ENCODE assay signal across 26 cellular contexts in the genomic region with DNA sequence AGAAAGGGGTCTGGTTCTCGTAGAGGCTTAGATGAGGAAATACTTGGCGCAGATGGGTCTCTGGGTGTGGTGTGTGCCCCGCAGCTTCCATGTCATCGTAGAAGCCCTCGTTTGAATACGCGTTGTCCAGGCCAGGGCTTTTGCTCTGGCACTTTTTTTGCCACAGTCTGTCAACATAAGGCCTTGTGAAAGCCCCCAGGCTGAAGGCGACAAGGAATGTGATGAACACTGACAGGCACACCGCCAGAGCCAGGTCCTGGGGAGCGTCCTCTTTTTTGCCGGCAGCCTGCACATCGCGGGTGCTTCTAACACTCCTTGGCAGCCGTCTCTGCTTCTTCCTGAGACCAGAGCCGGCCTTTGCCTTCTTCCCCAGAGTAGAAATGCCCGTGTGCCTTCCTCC.
"Had no signal": no experiment of that assay in that cellular context is flagged by ENCODE, and none has a peak within 500 bp of the region (broad histone marks: within the 10 kb centered on the region; RNA-seq: fewer than 3 reads in every experiment).

No MANE protein-coding gene starts in this region.

- H3K4me1 Mint-ChIP-seq: activated CD4-positive, alpha-beta T cell treated with anti-CD3 and anti-CD28 coated beads, Interleukin-2, amount 10 ng/mL, durations not matched to agents 24 days and 14 days; activated naive CD4-positive, alpha-beta T cell treated with anti-CD3 and anti-CD28 coated beads, Interleukin-2, amount 50 U/mL, for 24 hours; activated naive CD8-positive, alpha-beta T cell treated with anti-CD3 and anti-CD28 coated beads, Interleukin-2, amount 10 ng/mL, durations not matched to agents 7 days and 5 days had no signal

- H3K4me3 Mint-ChIP-seq: activated CD4-positive, alpha-beta T cell treated with anti-CD3 and anti-CD28 coated beads, Interleukin-2, amount 10 ng/mL, durations not matched to agents 24 days and 14 days; activated CD8-positive, alpha-beta T cell treated with anti-CD3 and anti-CD28 coated beads for 36 hours; activated naive CD4-positive, alpha-beta T cell treated with anti-CD3 and anti-CD28 coated beads, Interleukin-2, amount 50 U/mL, for 24 hours; activated naive CD8-positive, alpha-beta T cell treated with anti-CD3 and anti-CD28 coated beads, Interleukin-2, amount 10 ng/mL, durations not matched to agents 7 days and 5 days had no signal

- H3K9me3 ChIP-seq: ascending aorta, breast epithelium, MG63 had no signal

- H3K9me3 Mint-ChIP-seq: activated CD4-positive, alpha-beta T cell treated with anti-CD3 and anti-CD28 coated beads, Interleukin-2, amount 10 ng/mL, durations not matched to agents 24 days and 14 days; activated CD8-positive, alpha-beta T cell treated with anti-CD3 and anti-CD28 coated beads for 36 hours had no signal

- H3K4me3 ChIP-seq: ascending aorta, breast epithelium, MG63, Peyer's patch had no signal

- H3K36me3 ChIP-seq: breast epithelium, MG63, WERI-Rb-1 had no signal

- ATAC-seq: activated CD8-positive, alpha-beta T cell treated with anti-CD3 and anti-CD28 coated beads for 36 hours had no signal

- H3K27ac ChIP-seq: ascending aorta, breast epithelium, Peyer's patch, WERI-Rb-1 had no signal

- H3K27me3 Mint-ChIP-seq: activated CD4-positive, alpha-beta T cell treated with anti-CD3 and anti-CD28 coated beads, Interleukin-2, amount 10 ng/mL, durations not matched to agents 24 days and 14 days; activated naive CD8-positive, alpha-beta T cell treated with anti-CD3 and anti-CD28 coated beads, Interleukin-2, amount 10 ng/mL, durations not matched to agents 7 days and 5 days had no signal

- DNase-seq: activated CD4-positive, alpha-beta T cell treated with anti-CD3 and anti-CD28 coated beads, Interleukin-2, amount 10 ng/mL, durations not matched to agents 24 days and 14 days; activated CD4-positive, alpha-beta T cell treated with anti-CD3 and anti-CD28 coated beads, Interleukin-2, amount 50 U/mL, for 4 hours; activated CD8-positive, alpha-beta T cell treated with anti-CD3 and anti-CD28 coated beads for 36 hours; activated gamma-delta T cell; activated naive CD4-positive, alpha-beta T cell treated with Interleukin-2 at 50 U/mL for 16 hours; activated naive CD8-positive, alpha-beta T cell treated with anti-CD3 and anti-CD28 coated beads, Interleukin-2, amount 10 ng/mL, durations not matched to agents 7 days and 5 days; activated T-cell treated with anti-CD3 and anti-CD28 coated beads, Interleukin-2, amount 50 U/mL, for 1 hour; amygdala; Kasumi-1; KG1; MG63; NCI-H1048; NCI-H1105 treated with DMSO at 0.1 percent for 48 hours; NCI-H1436; NCI-H1694; NCI-H1930; NCI-H2081 treated with DMSO at 0.1 percent for 48 hours; NCI-H345; NCI-H524 treated with DMSO at 0.1 percent for 48 hours; Peyer's patch; RPMI8226; T1000; WERI-Rb-1 had no signal

- H3K36me3 Mint-ChIP-seq: activated naive CD4-positive, alpha-beta T cell treated with anti-CD3 and anti-CD28 coated beads, Interleukin-2, amount 50 U/mL, for 24 hours; activated naive CD8-positive, alpha-beta T cell treated with anti-CD3 and anti-CD28 coated beads, Interleukin-2, amount 10 ng/mL, durations not matched to agents 7 days and 5 days had no signal

- H3K27me3 ChIP-seq: ascending aorta, breast epithelium, MG63, Peyer's patch had no signal

- H3K4me1 ChIP-seq: ascending aorta, breast epithelium, Peyer's patch had no signal
